ENCODE assay signal across 20 cellular contexts in the genomic region with DNA sequence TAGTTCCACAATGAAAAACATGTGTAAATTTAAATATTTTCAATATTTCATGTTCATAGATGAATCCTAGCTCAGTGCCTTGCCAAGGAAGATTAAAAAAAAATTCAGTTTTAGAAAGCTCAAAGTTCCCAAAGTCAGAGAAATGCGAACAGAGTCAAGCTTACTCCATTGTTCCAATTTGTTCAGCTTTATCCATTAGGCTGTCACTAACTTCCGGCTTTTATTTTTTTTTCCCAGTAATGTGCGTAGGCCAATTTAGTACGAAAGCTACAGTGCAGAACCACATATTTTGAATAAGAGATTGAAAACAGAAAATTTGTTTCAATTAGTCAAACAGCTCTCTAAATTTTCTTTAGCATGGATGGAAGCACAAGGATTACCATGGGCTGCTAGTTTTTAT.
"Had no signal": no experiment of that assay in that cellular context is flagged by ENCODE, and none has a peak within 500 bp of the region (broad histone marks: within the 10 kb centered on the region; RNA-seq: fewer than 3 reads in every experiment).

No MANE protein-coding gene starts in this region.

- H3K9ac ChIP-seq: KMS-11, SK-N-SH had no signal

- DNase-seq: IMR-90, NCI-H1092, NCI-H1105 treated with DMSO at 0.1 percent for 48 hours, NCI-H1436, NCI-H187, NCI-H2029 treated with DMSO at 0.1 percent for 48 hours, NCI-H2171 treated with DMSO at 0.1 percent for 48 hours, NCI-H345, NCI-H510A treated with DMSO at 0.1 percent for 48 hours, NCI-H69, NCI-H774, Right ventricle myocardium superior, RPMI8226, SIG-M5, SK-N-SH, SW 1271, T-cell had no signal

- H3K9me3 ChIP-seq: SJSA1, SK-N-SH had no signal

- H3K27me3 ChIP-seq: SJSA1 had no signal

- ATAC-seq: HepG2, T-cell had no signal

- H3K9me2 ChIP-seq: SK-N-SH had no signal

- H3K4me2 ChIP-seq: KMS-11, SK-N-SH had no signal

- H3K27ac ChIP-seq: KMS-11, SJSA1 had no signal

- H3K36me3 ChIP-seq: SJSA1 had no signal

- H3K4me1 ChIP-seq: SJSA1 had no signal

- H3K4me3 ChIP-seq: SJSA1 had no signal
